8 cellular contexts compared by ENCODE assay signal in genomic region chr5:180328296-180329137, GRCh38. TPM values are rescaled to one million over a fixed set of nuclear protein-coding genes. Genes with fewer than 3 reads are reported as not detected.
A peak's percentile ranks its signal among the peaks of the same experiment; 100 is the strongest.
DNase-seq lines count a peak whose midpoint lies in the region; ATAC-seq and TF ChIP-seq lines count a peak whose summit lies in the region.

No MANE protein-coding gene starts in this region.

- intact Hi-C loops in ovary (cut with DNase I) = loop anchor here in 1 of 4 donors (5.0 kb wide), 1 partner anchor 36 kb away; the partner anchor contains the start of gene MAPK9

- no peaks in the 10 kb centered on the region for H3K9me3 ChIP-seq in CD8-positive, alpha-beta memory T cell (ENCODE audit: low read length)
- H3K9me3 ChIP-seq in RWPE2 (ENCODE audit: severe bottlenecking) (no peaks in the 10 kb centered on the region), ovary (no peaks in the 10 kb centered on the region), upper lobe of left lung (no peaks in the 10 kb centered on the region)

- POLR2A ChIA-PET in CD8-positive, alpha-beta memory T cell (lab: Charles Lee) = interaction anchor here (0.6 to 1.4 kb wide), 2 partner anchors 23 to 35 kb away, joined by 3 to 8 read pairs; no protein-coding TSS in a partner anchor

- no peaks in the 10 kb centered on the region for H3K4me1 ChIP-seq in CD8-positive, alpha-beta memory T cell (ENCODE audit: insufficient read depth, low read length)
- H3K4me1 ChIP-seq in RWPE2 (ENCODE audit: insufficient read depth, poor library complexity, severe bottlenecking) (peaks cover 24% of the 10 kb centered on the region), ovary (ENCODE audit: insufficient read depth) (peaks cover 9% of the 10 kb centered on the region), upper lobe of left lung (peaks cover 0 to 7% (median 3%) of the 10 kb centered on the region in 4 donors)

- H3K36me3 ChIP-seq in CD8-positive, alpha-beta memory T cell (ENCODE audit: insufficient read depth, low read length) = no peaks in the 10 kb centered on the region
- H3K36me3 ChIP-seq in RWPE2 (ENCODE audit: low read depth) (no peaks in the 10 kb centered on the region), ovary (no peaks in the 10 kb centered on the region), upper lobe of left lung (peaks cover 0 to 5% (median 0%) of the 10 kb centered on the region in 4 donors)

- no peak for TF ChIP-seq EP300 in ovary (IDR thresholded peaks at IDR 0.05)
- no peak for TF ChIP-seq EP300 in upper lobe of left lung (IDR thresholded peaks at IDR 0.05)

- TF ChIP-seq POLR2A in ovary (IDR thresholded peaks at IDR 0.05) (no peak), upper lobe of left lung (IDR thresholded peaks at IDR 0.05) (no peak)

- peaks cover 1 to 4% (median 3%) of the 10 kb centered on the region in 3 donors for H3K4me1 Mint-ChIP-seq in CD8-positive, alpha-beta memory T cell
- H3K4me1 Mint-ChIP-seq in activated T-helper 17 cell treated with anti-CD3 and anti-CD28 coated beads, Interleukin-2, amount 50 U/mL, for 72 hours = no peaks in the 10 kb centered on the region

- WGBS in ovary, 3 donors = 70 to 72% (median 71%) methylated on average over 31 of the region's 31 CpGs
- 65 to 71% methylated on average over 27 to 31 of the region's 31 CpGs for WGBS in upper lobe of left lung, 2 donors

- H3K27me3 Mint-ChIP-seq in CD8-positive, alpha-beta memory T cell = peaks cover 6 to 8% of the 10 kb centered on the region in 2 donors
- H3K27me3 Mint-ChIP-seq in activated T-helper 17 cell treated with anti-CD3 and anti-CD28 coated beads, Interleukin-2, amount 50 U/mL, for 72 hours = peaks cover 3% of the 10 kb centered on the region

- no peaks in the 10 kb centered on the region for H3K9me3 Mint-ChIP-seq in CD8-positive, alpha-beta memory T cell
- H3K9me3 Mint-ChIP-seq in activated T-helper 17 cell treated with anti-CD3 and anti-CD28 coated beads, Interleukin-2, amount 50 U/mL, for 72 hours = no peaks in the 10 kb centered on the region

- no peak overlapping the region for H3K4me3 ChIP-seq in CD8-positive, alpha-beta memory T cell (ENCODE audit: low read length)
- H3K4me3 ChIP-seq in RWPE2 (ENCODE audit: severe bottlenecking) (no peak overlapping the region), ovary (no peak overlapping the region), upper lobe of left lung (no peak overlapping the region)

- peak; percentile 63 to 88 (median 78) for DNase-seq in CD8-positive, alpha-beta memory T cell
- DNase-seq in KG1 (lab: John Stamatoyannopoulos, UW) (peak; percentile 55), RWPE2 (ENCODE audit: low spot score) (no peak), foreskin melanocyte (peak; percentile 52), ovary (peak; percentile 56 to 79 (median 71)), upper lobe of left lung (peak; percentile 67 to 86)

- peaks cover 0 to 2% (median 1%) of the 10 kb centered on the region in 3 donors for H3K36me3 Mint-ChIP-seq in CD8-positive, alpha-beta memory T cell
- H3K36me3 Mint-ChIP-seq in activated T-helper 17 cell treated with anti-CD3 and anti-CD28 coated beads, Interleukin-2, amount 50 U/mL, for 72 hours (ENCODE audit: low read depth) = no peaks in the 10 kb centered on the region

- TF ChIP-seq CTCF in RWPE2 (IDR thresholded peaks at IDR 0.05; ENCODE audit: poor library complexity, severe bottlenecking) (peak; percentile 96), ovary (IDR thresholded peaks at IDR 0.05) (peak; percentile 21 to 27 (median 25)), upper lobe of left lung (IDR thresholded peaks at IDR 0.05) (peak; percentile 58 to 75 (median 70))

- no peak overlapping the region for H3K4me3 Mint-ChIP-seq in CD8-positive, alpha-beta memory T cell
- H3K4me3 Mint-ChIP-seq in activated T-helper 17 cell treated with anti-CD3 and anti-CD28 coated beads, Interleukin-2, amount 50 U/mL, for 72 hours = no peak overlapping the region

- CTCF ChIA-PET in CD8-positive, alpha-beta memory T cell (lab: Charles Lee) = interaction anchor here (0.6 to 2.6 kb wide), 28 partner anchors 9 to 202 kb away, joined by 3 to 45 read pairs (median 4); no protein-coding TSS in a partner anchor

- ATAC-seq in GM21423 (IDR thresholded peaks at IDR 0.05; ENCODE audit: unreplicated experiment) (peak; percentile 86), RWPE2 (ENCODE audit: low read depth) (peak; percentile 45), upper lobe of left lung (ENCODE audit: low FRiP score in 2 of 2) (peak; percentile 24 to 30)
- ATAC-seq in activated T-helper 17 cell treated with anti-CD3 and anti-CD28 coated beads, Interleukin-2, amount 50 U/mL, for 72 hours (replicated peaks) = peak; percentile 93

- no peak overlapping the region for H3K27ac Mint-ChIP-seq in CD8-positive, alpha-beta memory T cell
- no peak overlapping the region for H3K27ac Mint-ChIP-seq in activated T-helper 17 cell treated with anti-CD3 and anti-CD28 coated beads, Interleukin-2, amount 50 U/mL, for 72 hours

- no peak overlapping the region for H3K27ac ChIP-seq in CD8-positive, alpha-beta memory T cell (ENCODE audit: low read depth, low read length)
- H3K27ac ChIP-seq in RWPE2 (ENCODE audit: poor library complexity, severe bottlenecking) (no peak overlapping the region), ovary (no peak overlapping the region), upper lobe of left lung (no peak overlapping the region)

- no peaks in the 10 kb centered on the region for H3K27me3 ChIP-seq in CD8-positive, alpha-beta memory T cell (ENCODE audit: insufficient read depth, low read length, poor library complexity, severe bottlenecking)
- H3K27me3 ChIP-seq in RWPE2 (ENCODE audit: insufficient read depth, poor library complexity, severe bottlenecking) (no peaks in the 10 kb centered on the region), ovary (no peaks in the 10 kb centered on the region), upper lobe of left lung (no peaks in the 10 kb centered on the region)

RNA-seq across cellular contexts. Expression of gene GFPT2, which starts 24.6 kb away (rescaled TPM):
- total RNA-seq in CD8-positive, alpha-beta memory T cell = 1 to 10 TPM; 1.7 to 1.9 TPM
- 0.41 TPM for polyA plus RNA-seq in CD8-positive, alpha-beta memory T cell
- total RNA-seq in activated T-helper 17 cell treated with anti-CD3 and anti-CD28 coated beads, Interleukin-2, amount 50 U/mL, for 72 hours = under 1 TPM; 0.11 to 0.37 TPM
- total RNA-seq in ovary = 100 to 1,000 TPM in 1 of 7 donors, 10 to 100 TPM in 6; 34.0 to 135 (median 42.4) TPM
- polyA plus RNA-seq in ovary = 10 to 100 TPM; 18.5 to 29.2 TPM
- 10 to 100 TPM in 4 of 6 donors, 1 to 10 TPM in 2; 6.8 to 35.4 (median 18.0) TPM for total RNA-seq in upper lobe of left lung

RNA-seq across cellular contexts. Expression of gene MAPK9, which starts 36.6 kb away (rescaled TPM):
- total RNA-seq in CD8-positive, alpha-beta memory T cell = 10 to 100 TPM; 44.3 to 46.2 TPM
- polyA plus RNA-seq in CD8-positive, alpha-beta memory T cell = 34.9 TPM
- total RNA-seq in activated T-helper 17 cell treated with anti-CD3 and anti-CD28 coated beads, Interleukin-2, amount 50 U/mL, for 72 hours = 10 to 100 TPM; 24.6 to 41.3 TPM
- 10 to 100 TPM; 25.6 to 35.9 (median 33.4) TPM for total RNA-seq in ovary
- 10 to 100 TPM; 12.8 to 28.8 TPM for polyA plus RNA-seq in ovary
- total RNA-seq in upper lobe of left lung = 10 to 100 TPM; 20.8 to 58.5 (median 33.4) TPM

Comparison
In these comparisons a context has a peak if more than half of its experiments do, and no peak if none do; other contexts are left out.
1. ATAC-seq: peak in every context shown above with its lines; median percentile 93 in activated T-helper 17 cell treated with anti-CD3 and anti-CD28 coated beads, Interleukin-2, amount 50 U/mL, for 72 hours; 86 in GM21423; 45 in RWPE2; 27 in upper lobe of left lung.
2. CTCF ChIP-seq: peak in every context shown above with its lines; median percentile 96 in RWPE2; 70 in upper lobe of left lung; 25 in ovary.